Comparison of ENCODE assay signal across 17 cellular contexts in genomic region chr5:131384181-131384580, GRCh38.
A peak's percentile ranks its signal among the peaks of the same experiment; 100 is the strongest.
DNase-seq lines count a peak whose midpoint lies in the region; ATAC-seq and TF ChIP-seq lines count a peak whose summit lies in the region.
"Had no signal": no experiment of that assay in that cellular context is flagged by ENCODE, and none has a peak within 500 bp of the region (broad histone marks: within the 10 kb centered on the region; RNA-seq: fewer than 3 reads in every experiment).

No MANE protein-coding gene starts in this region.

- CTCF ChIA-PET in Panc1 (lab: Charles Lee): no interaction called here

- peak overlapping the region; percentile 99 for H3K27ac Mint-ChIP-seq in activated T-cell treated with anti-CD3 and anti-CD28 coated beads, Interleukin-2, amount 50 U/mL, for 24 hours
- peak overlapping the region; percentile 60 for H3K27ac Mint-ChIP-seq in activated naive CD8-positive, alpha-beta T cell treated with anti-CD3 and anti-CD28 coated beads, Interleukin-2, amount 10 ng/mL, durations not matched to agents 7 days and 5 days
- peak overlapping the region; percentile 96 for H3K27ac Mint-ChIP-seq in natural killer cell treated with Interleukin-12 subunit alpha and Interleukin-12 subunit beta and Interleukin-15 and Interleukin-18, amount 100 ng/mL, for 72 hours

- no peaks in the 10 kb centered on the region for H3K27me3 ChIP-seq in Panc1 (ENCODE audit: control insufficient read depth, insufficient read depth, low read length)

- in situ Hi-C loops in Panc1 (cut with HindIII; ENCODE audit: low pct_unique_long_range_greater_than_20kb, low sequenced_read_pairs): no loop called here

- H3K4me3 Mint-ChIP-seq in activated T-cell treated with anti-CD3 and anti-CD28 coated beads, Interleukin-2, amount 50 U/mL, for 24 hours: peak overlapping the region; percentile 45
- H3K4me3 Mint-ChIP-seq in activated naive CD8-positive, alpha-beta T cell treated with anti-CD3 and anti-CD28 coated beads, Interleukin-2, amount 10 ng/mL, durations not matched to agents 7 days and 5 days: no peak overlapping the region
- H3K4me3 Mint-ChIP-seq in natural killer cell treated with Interleukin-12 subunit alpha and Interleukin-12 subunit beta and Interleukin-15 and Interleukin-18, amount 100 ng/mL, for 72 hours: peak overlapping the region; percentile 59

- TSS peak; percentile 18 for BruUV-seq in Panc1 (replicated peaks; lab: Mats Ljungman, UMichigan)

- no peaks in the 10 kb centered on the region for H3K9me3 ChIP-seq in Panc1 (ENCODE audit: control insufficient read depth, insufficient read depth, low read depth, low read length)

- POLR2A ChIA-PET in Panc1 (lab: Charles Lee): no interaction called here
- POLR2A ChIA-PET in activated naive CD8-positive, alpha-beta T cell treated with anti-CD3 and anti-CD28 coated beads, Interleukin-2, amount 10 ng/mL, durations not matched to agents 7 days and 5 days (lab: Charles Lee): interaction anchor here (0.6 to 3.5 kb wide), 5 partner anchors 30 to 220 kb away, joined by 3 to 14 read pairs (median 5); partner anchors contain the start of gene CDC42SE2

- H3K4me1 Mint-ChIP-seq in activated T-cell treated with anti-CD3 and anti-CD28 coated beads, Interleukin-2, amount 50 U/mL, for 24 hours (ENCODE audit: low read depth): peaks cover 96% of the 10 kb centered on the region
- peaks cover 61% of the 10 kb centered on the region for H3K4me1 Mint-ChIP-seq in activated naive CD8-positive, alpha-beta T cell treated with anti-CD3 and anti-CD28 coated beads, Interleukin-2, amount 10 ng/mL, durations not matched to agents 7 days and 5 days
- peaks cover 48 to 81% of the 10 kb centered on the region in 2 donors for H3K4me1 Mint-ChIP-seq in natural killer cell treated with Interleukin-12 subunit alpha and Interleukin-12 subunit beta and Interleukin-15 and Interleukin-18, amount 100 ng/mL, for 72 hours (ENCODE audit: low read depth in 2 of 2)

- TF ChIP-seq CTCF in Panc1 (IDR thresholded peaks at IDR 0.05): no peak
- TF ChIP-seq CTCF in GM10266 (IDR thresholded peaks at IDR 0.05; ENCODE audit: control insufficient read depth, insufficient read depth, low read depth, missing control alignments): no peak

- peaks cover 75% of the 10 kb centered on the region for H3K36me3 Mint-ChIP-seq in activated T-cell treated with anti-CD3 and anti-CD28 coated beads, Interleukin-2, amount 50 U/mL, for 24 hours (ENCODE audit: low read depth)
- peaks cover 29% of the 10 kb centered on the region for H3K36me3 Mint-ChIP-seq in activated naive CD8-positive, alpha-beta T cell treated with anti-CD3 and anti-CD28 coated beads, Interleukin-2, amount 10 ng/mL, durations not matched to agents 7 days and 5 days
- peaks cover 25% of the 10 kb centered on the region for H3K36me3 Mint-ChIP-seq in natural killer cell treated with Interleukin-12 subunit alpha and Interleukin-12 subunit beta and Interleukin-15 and Interleukin-18, amount 100 ng/mL, for 72 hours

- H3K4me3 ChIP-seq in Panc1 (ENCODE audit: low read depth in 2 of 2, low read length in 2 of 2): no peak overlapping the region
- H3K4me3 ChIP-seq: GM23248 had no signal

- no peak for ATAC-seq in Panc1
- ATAC-seq in activated naive CD8-positive, alpha-beta T cell treated with anti-CD3 and anti-CD28 coated beads, Interleukin-2, amount 10 ng/mL, durations not matched to agents 7 days and 5 days (ENCODE audit: low read depth): no peak
- no peak for ATAC-seq in natural killer cell treated with Interleukin-12 subunit alpha and Interleukin-12 subunit beta and Interleukin-15 and Interleukin-18, amount 100 ng/mL, for 72 hours
- ATAC-seq in activated CD4-positive, CD25-positive, alpha-beta regulatory T cell treated with anti-CD3 and anti-CD28 coated beads, Interleukin-2, amount 50 U/mL, for 24 hours: no peak
- ATAC-seq: esophagus mucosa had no signal

- no peaks in the 10 kb centered on the region for H3K27me3 Mint-ChIP-seq in activated T-cell treated with anti-CD3 and anti-CD28 coated beads, Interleukin-2, amount 50 U/mL, for 24 hours
- no peaks in the 10 kb centered on the region for H3K27me3 Mint-ChIP-seq in activated naive CD8-positive, alpha-beta T cell treated with anti-CD3 and anti-CD28 coated beads, Interleukin-2, amount 10 ng/mL, durations not matched to agents 7 days and 5 days
- no peaks in the 10 kb centered on the region for H3K27me3 Mint-ChIP-seq in natural killer cell treated with Interleukin-12 subunit alpha and Interleukin-12 subunit beta and Interleukin-15 and Interleukin-18, amount 100 ng/mL, for 72 hours

- intact Hi-C loops in Panc1 (cut with micrococcal nuclease; ENCODE audit: unreplicated experiment): loop anchor here (5.0 kb wide), 2 partner anchors 112 to 222 kb away; no protein-coding TSS in a partner anchor

- H3K27ac ChIP-seq in Panc1 (ENCODE audit: low read length): no peak overlapping the region
- H3K27ac ChIP-seq: GM23248 had no signal

- peaks cover 56% of the 10 kb centered on the region for H3K4me1 ChIP-seq in Panc1 (ENCODE audit: control insufficient read depth, insufficient read depth, low read length)

- no peaks in the 10 kb centered on the region for H3K36me3 ChIP-seq in Panc1 (ENCODE audit: control insufficient read depth, insufficient read depth, low read length)

- H3K9me3 Mint-ChIP-seq in activated T-cell treated with anti-CD3 and anti-CD28 coated beads, Interleukin-2, amount 50 U/mL, for 24 hours: no peaks in the 10 kb centered on the region
- H3K9me3 Mint-ChIP-seq in activated naive CD8-positive, alpha-beta T cell treated with anti-CD3 and anti-CD28 coated beads, Interleukin-2, amount 10 ng/mL, durations not matched to agents 7 days and 5 days: no peaks in the 10 kb centered on the region
- H3K9me3 Mint-ChIP-seq in natural killer cell treated with Interleukin-12 subunit alpha and Interleukin-12 subunit beta and Interleukin-15 and Interleukin-18, amount 100 ng/mL, for 72 hours: peaks cover 4% of the 10 kb centered on the region

- no peak for DNase-seq in activated T-cell treated with anti-CD3 and anti-CD28 coated beads, Interleukin-2, amount 50 U/mL, for 24 hours
- no peak for DNase-seq in activated T-cell treated with anti-CD3 and anti-CD28 coated beads for 4 hours
- no peak for DNase-seq in Panc1 (ENCODE audit: low read depth, low spot score)
- DNase-seq in activated naive CD8-positive, alpha-beta T cell treated with anti-CD3 and anti-CD28 coated beads, Interleukin-2, amount 10 ng/mL, durations not matched to agents 7 days and 5 days: no peak
- no peak for DNase-seq in natural killer cell treated with Interleukin-12 subunit alpha and Interleukin-12 subunit beta and Interleukin-15 and Interleukin-18, amount 100 ng/mL, for 72 hours (ENCODE audit: low spot score)
- no peak for DNase-seq in DMS79 treated with DMSO at 0.1 percent for 48 hours (lab: John Stamatoyannopoulos, UW)
- DNase-seq in GM10266 (ENCODE audit: extremely low spot score): no peak
- DNase-seq: ACHN; activated CD4-positive, CD25-positive, alpha-beta regulatory T cell treated with anti-CD3 and anti-CD28 coated beads, Interleukin-2, amount 50 U/mL, for 72 hours; COR-L47; glutamatergic neuron; NCI-H1092; NCI-H2107; NCI-H526 treated with DMSO at 0.1 percent for 48 hours had no signal
